18 cellular contexts compared by ENCODE assay signal in genomic region chr4:41545238-41545637, GRCh38. TPM values are rescaled to one million over a fixed set of nuclear protein-coding genes. Genes with fewer than 3 reads are reported as not detected.
A peak's percentile ranks its signal among the peaks of the same experiment; 100 is the strongest.
DNase-seq lines count a peak whose midpoint lies in the region; ATAC-seq and TF ChIP-seq lines count a peak whose summit lies in the region.
"Had no signal": no experiment of that assay in that cellular context is flagged by ENCODE, and none has a peak within 500 bp of the region (broad histone marks: within the 10 kb centered on the region; RNA-seq: fewer than 3 reads in every experiment).

No MANE protein-coding gene starts in this region.

- H3K27ac ChIP-seq in right atrium auricular region (peak overlapping the region; percentile 47 to 60), dorsolateral prefrontal cortex (peak overlapping the region in 58 of 59 donors; percentile 1 to 90 (median 74)), thoracic aorta (peak overlapping the region; percentile 53 to 63)

- H3K9me3 ChIP-seq in right atrium auricular region (no peaks in the 10 kb centered on the region), thoracic aorta (no peaks in the 10 kb centered on the region)
- H3K9me3 ChIP-seq: MG63 had no signal

- intact Hi-C loops in left cardiac atrium (cut with DNase I) (no loop called here), dorsolateral prefrontal cortex (cut with DNase I) (no loop called here)
- intact Hi-C loops in activated naive CD4-positive, alpha-beta T cell treated with anti-CD3 and anti-CD28 coated beads for 36 hours (cut with micrococcal nuclease): no loop called here

- peak overlapping the region; percentile 40 for H3K27ac Mint-ChIP-seq in mesothelial cell of epicardium
- no peak overlapping the region for H3K27ac Mint-ChIP-seq in activated naive CD4-positive, alpha-beta T cell treated with anti-CD3 and anti-CD28 coated beads for 36 hours
- H3K27ac Mint-ChIP-seq: CD14-positive monocyte, H9 had no signal

- ATAC-seq in left cardiac atrium: no peak
- no peak for ATAC-seq in thoracic aorta (ENCODE audit: insufficient number of reproducible peaks, low FRiP score, low read depth)
- ATAC-seq: Panc1 had no signal

- H3K27me3 Mint-ChIP-seq in mesothelial cell of epicardium (ENCODE audit: low read depth): no peaks in the 10 kb centered on the region
- no peaks in the 10 kb centered on the region for H3K27me3 Mint-ChIP-seq in activated naive CD4-positive, alpha-beta T cell treated with anti-CD3 and anti-CD28 coated beads for 36 hours (ENCODE audit: low read depth)

- CTCF ChIA-PET in activated naive CD4-positive, alpha-beta T cell treated with anti-CD3 and anti-CD28 coated beads for 36 hours (lab: Charles Lee): no interaction called here

- H3K4me1 ChIP-seq in right atrium auricular region: peaks cover 0 to 70% of the 10 kb centered on the region in 2 donors
- H3K4me1 ChIP-seq in thoracic aorta (ENCODE audit: control insufficient read depth in 1 of 2, low read depth in 2 of 2): peaks cover 46 to 79% of the 10 kb centered on the region in 2 donors

- peaks cover 50% of the 10 kb centered on the region for H3K4me1 Mint-ChIP-seq in mesothelial cell of epicardium
- no peaks in the 10 kb centered on the region for H3K4me1 Mint-ChIP-seq in activated naive CD4-positive, alpha-beta T cell treated with anti-CD3 and anti-CD28 coated beads for 36 hours (ENCODE audit: low read depth)
- H3K4me1 Mint-ChIP-seq: CD14-positive monocyte had no signal

- DNase-seq in right atrium auricular region (ENCODE audit: low spot score): no peak
- DNase-seq in left cardiac atrium: no peak
- no peak for DNase-seq in dorsolateral prefrontal cortex
- DNase-seq in mesothelial cell of epicardium (ENCODE audit: low spot score in 2 of 2, unreplicated experiment in 2 of 2): no peak
- DNase-seq in thoracic aorta (ENCODE audit: low spot score): no peak
- no peak for DNase-seq in hypothalamus (lab: John Stamatoyannopoulos, UW)
- DNase-seq in activated naive CD4-positive, alpha-beta T cell treated with anti-CD3 and anti-CD28 coated beads for 36 hours: no peak
- no peak for DNase-seq in OCI-M1 (lab: John Stamatoyannopoulos, UW)
- DNase-seq: H9, IMR-90, Karpas-422, MG63, NCI-H1092 treated with DMSO at 0.1 percent for 48 hours, NCI-H1694, NCI-H510A treated with DMSO at 0.1 percent for 48 hours, NCI-H82 had no signal

- no peak overlapping the region for H3K4me3 ChIP-seq in right atrium auricular region
- H3K4me3 ChIP-seq in dorsolateral prefrontal cortex: no peak overlapping the region
- peak overlapping the region; percentile 26 for H3K4me3 ChIP-seq in thoracic aorta
- H3K4me3 ChIP-seq: MG63 had no signal

- no peaks in the 10 kb centered on the region for H3K9me3 Mint-ChIP-seq in mesothelial cell of epicardium
- peaks cover 1% of the 10 kb centered on the region for H3K9me3 Mint-ChIP-seq in activated naive CD4-positive, alpha-beta T cell treated with anti-CD3 and anti-CD28 coated beads for 36 hours
- H3K9me3 Mint-ChIP-seq: H9 had no signal

- no peaks in the 10 kb centered on the region for H3K36me3 Mint-ChIP-seq in mesothelial cell of epicardium
- no peaks in the 10 kb centered on the region for H3K36me3 Mint-ChIP-seq in activated naive CD4-positive, alpha-beta T cell treated with anti-CD3 and anti-CD28 coated beads for 36 hours (ENCODE audit: low read depth)
- H3K36me3 Mint-ChIP-seq: CD14-positive monocyte had no signal

- no peaks in the 10 kb centered on the region for H3K36me3 ChIP-seq in right atrium auricular region
- H3K36me3 ChIP-seq in thoracic aorta: no peaks in the 10 kb centered on the region
- H3K36me3 ChIP-seq: MG63 had no signal

- TF ChIP-seq CTCF in right atrium auricular region (IDR thresholded peaks at IDR 0.05) (no peak), dorsolateral prefrontal cortex (IDR thresholded peaks at IDR 0.05 in 54 of 56, conservative IDR thresholded peaks at IDR 0.05 in 2 of 56; ENCODE audit: low read depth in 1 of 56, partially characterized antibody in 56 of 56) (no peak), mesothelial cell of epicardium (IDR thresholded peaks at IDR 0.05; ENCODE audit: unreplicated experiment) (no peak), thoracic aorta (IDR thresholded peaks at IDR 0.05) (no peak)

- H3K4me3 Mint-ChIP-seq in mesothelial cell of epicardium: no peak overlapping the region
- no peak overlapping the region for H3K4me3 Mint-ChIP-seq in activated naive CD4-positive, alpha-beta T cell treated with anti-CD3 and anti-CD28 coated beads for 36 hours
- H3K4me3 Mint-ChIP-seq: CD14-positive monocyte, H9 had no signal

- no peaks in the 10 kb centered on the region for H3K27me3 ChIP-seq in right atrium auricular region
- H3K27me3 ChIP-seq in dorsolateral prefrontal cortex: no peaks in the 10 kb centered on the region
- H3K27me3 ChIP-seq in thoracic aorta (replicated peaks; ENCODE audit: insufficient read depth): no peaks in the 10 kb centered on the region
- H3K27me3 ChIP-seq: MG63 had no signal

RNA-seq across cellular contexts. Expression of gene LIMCH1, which starts 7.3 kb away (rescaled TPM):
- 100 to 1,000 TPM in 1 of 2 donors, 10 to 100 TPM in 1; 76.1 to 101 TPM for total RNA-seq in right atrium auricular region
- 100 to 1,000 TPM; 168 to 200 TPM for total RNA-seq in left cardiac atrium
- 100 to 1,000 TPM; 126 to 357 (median 196) TPM for total RNA-seq in dorsolateral prefrontal cortex
- total RNA-seq in mesothelial cell of epicardium: 65.1 to 66.8 TPM (median 65.2 TPM) in 3 replicates
- 100 to 1,000 TPM in 1 of 2 donors, 10 to 100 TPM in 1; 95.3 to 158 TPM for total RNA-seq in thoracic aorta
- total RNA-seq in activated naive CD4-positive, alpha-beta T cell treated with anti-CD3 and anti-CD28 coated beads for 36 hours: not detected

Comparison
In these comparisons a context has a peak if more than half of its experiments do, and no peak if none do; other contexts are left out.
1. RNA of gene LIMCH1, which starts 7.3 kb away (total RNA-seq): 168 to 200 TPM in left cardiac atrium, 126 to 357 TPM in dorsolateral prefrontal cortex, 95.3 to 158 TPM in thoracic aorta, 76.1 to 101 TPM in right atrium auricular region and 65.1 to 66.8 TPM in mesothelial cell of epicardium; not detected in activated naive CD4-positive, alpha-beta T cell treated with anti-CD3 and anti-CD28 coated beads for 36 hours; every median in the first group is over 10 times any median in the second.
2. Peak in every context shown above with its lines, with median percentiles within 50 percentile points of each other: H3K27ac ChIP-seq.